Comparison of ENCODE assay signal across 27 cellular contexts in genomic region chr10:11721813-11722212, GRCh38. TPM values are rescaled to one million over a fixed set of nuclear protein-coding genes. Genes with fewer than 3 reads are reported as not detected.
"Had no signal": no experiment of that assay in that cellular context is flagged by ENCODE, and none has a peak within 500 bp of the region (broad histone marks: within the 10 kb centered on the region; RNA-seq: fewer than 3 reads in every experiment).

No MANE protein-coding gene starts in this region.

- FAIRE-seq: keratinocyte, urothelium cell line had no signal

- DNase-seq: hippocampal formation; kidney glomerular epithelial cell; left cardiac atrium; left lung; mesendoderm; naive thymus-derived CD4-positive, alpha-beta T cell; ovary; stimulated activated CD4-positive, alpha-beta T cell treated with anti-CD3 and anti-CD28 coated beads, Interleukin-12 subunit alpha, Interleukin-12 subunit beta, amount 100 ng/mL, for 4 hours; stimulated activated CD4-positive, alpha-beta T cell treated with anti-CD3 and anti-CD28 coated beads, Interleukin-15, amount 100 ng/mL, for 24 hours; stimulated activated CD4-positive, alpha-beta T cell treated with anti-CD3 and anti-CD28 coated beads, Interleukin-2, amount 100 ng/mL, for 24 hours; stimulated activated CD4-positive, alpha-beta T cell treated with anti-CD3 and anti-CD28 coated beads, Interleukin-4, amount 100 ng/mL, for 1 hour; stimulated activated naive CD4-positive, alpha-beta T cell; tibial artery; upper lobe of right lung had no signal

- H3K27me3 ChIP-seq: left lung, ovary, right atrium auricular region, suprapubic skin, upper lobe of right lung had no signal

- H3K27ac ChIP-seq: left lung, ovary, right atrium auricular region, skin epidermis, suprapubic skin, thoracic aorta, tibial artery, upper lobe of right lung had no signal

- H3K4me1 ChIP-seq: right atrium auricular region, suprapubic skin, tibial artery, upper lobe of right lung had no signal

- H3K36me3 Mint-ChIP-seq: natural killer cell treated with Interleukin-12 subunit alpha and Interleukin-12 subunit beta and Interleukin-15 and Interleukin-18, amount 100 ng/mL, for 72 hours had no signal

- H3K27ac Mint-ChIP-seq: mesothelial cell of epicardium; naive thymus-derived CD4-positive, alpha-beta T cell; natural killer cell treated with Interleukin-12 subunit alpha and Interleukin-12 subunit beta and Interleukin-15 and Interleukin-18, amount 100 ng/mL, for 72 hours; progenitor cell of endocrine pancreas; stimulated activated naive CD8-positive, alpha-beta T cell treated with anti-CD3 and anti-CD28 coated beads, Interleukin-15, Interleukin-2, amounts not matched to agents 100 ng/mL and 50 ng/mL, for 24 hours had no signal

- H3K36me3 ChIP-seq: left lung, ovary, right atrium auricular region, suprapubic skin, thoracic aorta, tibial artery, upper lobe of right lung had no signal

- H3K4me3 ChIP-seq: left lung, lung, ovary, right atrium auricular region, skin epidermis, suprapubic skin, thoracic aorta, tibial artery, upper lobe of right lung had no signal

- H3K4me3 Mint-ChIP-seq: mesothelial cell of epicardium; naive thymus-derived CD4-positive, alpha-beta T cell; natural killer cell treated with Interleukin-12 subunit alpha and Interleukin-12 subunit beta and Interleukin-15 and Interleukin-18, amount 100 ng/mL, for 72 hours; stimulated activated naive CD8-positive, alpha-beta T cell treated with anti-CD3 and anti-CD28 coated beads, Interleukin-15, Interleukin-2, amounts not matched to agents 100 ng/mL and 50 ng/mL, for 24 hours had no signal

- H3K9me3 ChIP-seq: ovary, suprapubic skin, thoracic aorta, tibial artery, upper lobe of right lung had no signal

- ATAC-seq: left cardiac atrium; left lung; naive thymus-derived CD4-positive, alpha-beta T cell; natural killer cell treated with Interleukin-12 subunit alpha and Interleukin-12 subunit beta and Interleukin-15 and Interleukin-18, amount 100 ng/mL, for 72 hours; sciatic nerve; upper lobe of right lung had no signal

RNA-seq across cellular contexts. Expression of gene ECHDC3, which starts 20.4 kb away (rescaled TPM):
- polyA plus RNA-seq: neural cell had no signal
